ENCODE assay signal across 1 cellular context in genomic region chr11:28105869-28106268, GRCh38.
TF ChIP-seq lines count a peak whose summit lies in the region.

No MANE protein-coding gene starts in this region.

TF ChIP-seq in K562, 482 proteins besides CTCF, POLR2A, EP300 and RAD21 (continued from another document and continues in another):
- TF ChIP-seq, protein P1, sequence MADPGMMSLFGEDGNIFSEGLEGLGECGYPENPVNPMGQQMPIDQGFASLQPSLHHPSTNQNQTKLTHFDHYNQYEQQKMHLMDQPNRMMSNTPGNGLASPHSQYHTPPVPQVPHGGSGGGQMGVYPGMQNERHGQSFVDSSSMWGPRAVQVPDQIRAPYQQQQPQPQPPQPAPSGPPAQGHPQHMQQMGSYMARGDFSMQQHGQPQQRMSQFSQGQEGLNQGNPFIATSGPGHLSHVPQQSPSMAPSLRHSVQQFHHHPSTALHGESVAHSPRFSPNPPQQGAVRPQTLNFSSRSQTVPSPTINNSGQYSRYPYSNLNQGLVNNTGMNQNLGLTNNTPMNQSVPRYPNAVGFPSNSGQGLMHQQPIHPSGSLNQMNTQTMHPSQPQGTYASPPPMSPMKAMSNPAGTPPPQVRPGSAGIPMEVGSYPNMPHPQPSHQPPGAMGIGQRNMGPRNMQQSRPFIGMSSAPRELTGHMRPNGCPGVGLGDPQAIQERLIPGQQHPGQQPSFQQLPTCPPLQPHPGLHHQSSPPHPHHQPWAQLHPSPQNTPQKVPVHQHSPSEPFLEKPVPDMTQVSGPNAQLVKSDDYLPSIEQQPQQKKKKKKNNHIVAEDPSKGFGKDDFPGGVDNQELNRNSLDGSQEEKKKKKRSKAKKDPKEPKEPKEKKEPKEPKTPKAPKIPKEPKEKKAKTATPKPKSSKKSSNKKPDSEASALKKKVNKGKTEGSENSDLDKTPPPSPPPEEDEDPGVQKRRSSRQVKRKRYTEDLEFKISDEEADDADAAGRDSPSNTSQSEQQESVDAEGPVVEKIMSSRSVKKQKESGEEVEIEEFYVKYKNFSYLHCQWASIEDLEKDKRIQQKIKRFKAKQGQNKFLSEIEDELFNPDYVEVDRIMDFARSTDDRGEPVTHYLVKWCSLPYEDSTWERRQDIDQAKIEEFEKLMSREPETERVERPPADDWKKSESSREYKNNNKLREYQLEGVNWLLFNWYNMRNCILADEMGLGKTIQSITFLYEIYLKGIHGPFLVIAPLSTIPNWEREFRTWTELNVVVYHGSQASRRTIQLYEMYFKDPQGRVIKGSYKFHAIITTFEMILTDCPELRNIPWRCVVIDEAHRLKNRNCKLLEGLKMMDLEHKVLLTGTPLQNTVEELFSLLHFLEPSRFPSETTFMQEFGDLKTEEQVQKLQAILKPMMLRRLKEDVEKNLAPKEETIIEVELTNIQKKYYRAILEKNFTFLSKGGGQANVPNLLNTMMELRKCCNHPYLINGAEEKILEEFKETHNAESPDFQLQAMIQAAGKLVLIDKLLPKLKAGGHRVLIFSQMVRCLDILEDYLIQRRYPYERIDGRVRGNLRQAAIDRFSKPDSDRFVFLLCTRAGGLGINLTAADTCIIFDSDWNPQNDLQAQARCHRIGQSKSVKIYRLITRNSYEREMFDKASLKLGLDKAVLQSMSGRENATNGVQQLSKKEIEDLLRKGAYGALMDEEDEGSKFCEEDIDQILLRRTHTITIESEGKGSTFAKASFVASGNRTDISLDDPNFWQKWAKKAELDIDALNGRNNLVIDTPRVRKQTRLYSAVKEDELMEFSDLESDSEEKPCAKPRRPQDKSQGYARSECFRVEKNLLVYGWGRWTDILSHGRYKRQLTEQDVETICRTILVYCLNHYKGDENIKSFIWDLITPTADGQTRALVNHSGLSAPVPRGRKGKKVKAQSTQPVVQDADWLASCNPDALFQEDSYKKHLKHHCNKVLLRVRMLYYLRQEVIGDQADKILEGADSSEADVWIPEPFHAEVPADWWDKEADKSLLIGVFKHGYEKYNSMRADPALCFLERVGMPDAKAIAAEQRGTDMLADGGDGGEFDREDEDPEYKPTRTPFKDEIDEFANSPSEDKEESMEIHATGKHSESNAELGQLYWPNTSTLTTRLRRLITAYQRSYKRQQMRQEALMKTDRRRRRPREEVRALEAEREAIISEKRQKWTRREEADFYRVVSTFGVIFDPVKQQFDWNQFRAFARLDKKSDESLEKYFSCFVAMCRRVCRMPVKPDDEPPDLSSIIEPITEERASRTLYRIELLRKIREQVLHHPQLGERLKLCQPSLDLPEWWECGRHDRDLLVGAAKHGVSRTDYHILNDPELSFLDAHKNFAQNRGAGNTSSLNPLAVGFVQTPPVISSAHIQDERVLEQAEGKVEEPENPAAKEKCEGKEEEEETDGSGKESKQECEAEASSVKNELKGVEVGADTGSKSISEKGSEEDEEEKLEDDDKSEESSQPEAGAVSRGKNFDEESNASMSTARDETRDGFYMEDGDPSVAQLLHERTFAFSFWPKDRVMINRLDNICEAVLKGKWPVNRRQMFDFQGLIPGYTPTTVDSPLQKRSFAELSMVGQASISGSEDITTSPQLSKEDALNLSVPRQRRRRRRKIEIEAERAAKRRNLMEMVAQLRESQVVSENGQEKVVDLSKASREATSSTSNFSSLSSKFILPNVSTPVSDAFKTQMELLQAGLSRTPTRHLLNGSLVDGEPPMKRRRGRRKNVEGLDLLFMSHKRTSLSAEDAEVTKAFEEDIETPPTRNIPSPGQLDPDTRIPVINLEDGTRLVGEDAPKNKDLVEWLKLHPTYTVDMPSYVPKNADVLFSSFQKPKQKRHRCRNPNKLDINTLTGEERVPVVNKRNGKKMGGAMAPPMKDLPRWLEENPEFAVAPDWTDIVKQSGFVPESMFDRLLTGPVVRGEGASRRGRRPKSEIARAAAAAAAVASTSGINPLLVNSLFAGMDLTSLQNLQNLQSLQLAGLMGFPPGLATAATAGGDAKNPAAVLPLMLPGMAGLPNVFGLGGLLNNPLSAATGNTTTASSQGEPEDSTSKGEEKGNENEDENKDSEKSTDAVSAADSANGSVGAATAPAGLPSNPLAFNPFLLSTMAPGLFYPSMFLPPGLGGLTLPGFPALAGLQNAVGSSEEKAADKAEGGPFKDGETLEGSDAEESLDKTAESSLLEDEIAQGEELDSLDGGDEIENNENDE (IDR thresholded peaks at IDR 0.05; ENCODE audit: low read depth, low read length), result no peak
- TF ChIP-seq, protein P2, sequence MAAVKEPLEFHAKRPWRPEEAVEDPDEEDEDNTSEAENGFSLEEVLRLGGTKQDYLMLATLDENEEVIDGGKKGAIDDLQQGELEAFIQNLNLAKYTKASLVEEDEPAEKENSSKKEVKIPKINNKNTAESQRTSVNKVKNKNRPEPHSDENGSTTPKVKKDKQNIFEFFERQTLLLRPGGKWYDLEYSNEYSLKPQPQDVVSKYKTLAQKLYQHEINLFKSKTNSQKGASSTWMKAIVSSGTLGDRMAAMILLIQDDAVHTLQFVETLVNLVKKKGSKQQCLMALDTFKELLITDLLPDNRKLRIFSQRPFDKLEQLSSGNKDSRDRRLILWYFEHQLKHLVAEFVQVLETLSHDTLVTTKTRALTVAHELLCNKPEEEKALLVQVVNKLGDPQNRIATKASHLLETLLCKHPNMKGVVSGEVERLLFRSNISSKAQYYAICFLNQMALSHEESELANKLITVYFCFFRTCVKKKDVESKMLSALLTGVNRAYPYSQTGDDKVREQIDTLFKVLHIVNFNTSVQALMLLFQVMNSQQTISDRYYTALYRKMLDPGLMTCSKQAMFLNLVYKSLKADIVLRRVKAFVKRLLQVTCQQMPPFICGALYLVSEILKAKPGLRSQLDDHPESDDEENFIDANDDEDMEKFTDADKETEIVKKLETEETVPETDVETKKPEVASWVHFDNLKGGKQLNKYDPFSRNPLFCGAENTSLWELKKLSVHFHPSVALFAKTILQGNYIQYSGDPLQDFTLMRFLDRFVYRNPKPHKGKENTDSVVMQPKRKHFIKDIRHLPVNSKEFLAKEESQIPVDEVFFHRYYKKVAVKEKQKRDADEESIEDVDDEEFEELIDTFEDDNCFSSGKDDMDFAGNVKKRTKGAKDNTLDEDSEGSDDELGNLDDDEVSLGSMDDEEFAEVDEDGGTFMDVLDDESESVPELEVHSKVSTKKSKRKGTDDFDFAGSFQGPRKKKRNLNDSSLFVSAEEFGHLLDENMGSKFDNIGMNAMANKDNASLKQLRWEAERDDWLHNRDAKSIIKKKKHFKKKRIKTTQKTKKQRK (IDR thresholded peaks at IDR 0.05; ENCODE audit: borderline replicate concordance, low read depth, low read length), result no peak
- no peak for TF ChIP-seq ZNF764 (CRISPR knock-in tag; IDR thresholded peaks at IDR 0.05; ENCODE audit: low read depth)
- TF ChIP-seq FOXJ3 (CRISPR knock-in tag; IDR thresholded peaks at IDR 0.05), result no peak
- peak; percentile 84 for TF ChIP-seq TFE3 (CRISPR knock-in tag; IDR thresholded peaks at IDR 0.05)
- TF ChIP-seq ARID3A (IDR thresholded peaks at IDR 0.05; ENCODE audit: borderline replicate concordance, low read depth, low read length), result peak; percentile 52; the same call in 1 of the 2 replicates
- no peak for TF ChIP-seq ZBTB17 (CRISPR knock-in tag; IDR thresholded peaks at IDR 0.05)
- TF ChIP-seq CREB1 (IDR thresholded peaks at IDR 0.05), result no peak
- TF ChIP-seq CREB1 (CRISPR knock-in tag; IDR thresholded peaks at IDR 0.05), result no peak
- no peak for TF ChIP-seq UBTF (IDR thresholded peaks at IDR 0.05; ENCODE audit: borderline replicate concordance in 1 of 2, low read depth in 2 of 2, low read length in 2 of 2)
- no peak for TF ChIP-seq SMC3 (conservative IDR thresholded peaks at IDR 0.05; ENCODE audit: insufficient read depth, low read depth, low read length)
- no peak for TF ChIP-seq CTBP1 (IDR thresholded peaks at IDR 0.05; ENCODE audit: borderline replicate concordance)
- TF ChIP-seq ZNF23 (CRISPR knock-in tag; IDR thresholded peaks at IDR 0.05), result no peak
- TF ChIP-seq ATF1 (CRISPR knock-in tag; IDR thresholded peaks at IDR 0.05), result no peak
- 0 out of 2 replicates have a peak, but pooled peaks have one; percentile 18 for TF ChIP-seq ATF1 (tag; IDR thresholded peaks at IDR 0.05)
- TF ChIP-seq ZSCAN32 (CRISPR knock-in tag; IDR thresholded peaks at IDR 0.05), result no peak
- no peak for TF ChIP-seq CEBPG (CRISPR knock-in tag; IDR thresholded peaks at IDR 0.05)
- TF ChIP-seq CEBPG (tag; conservative IDR thresholded peaks at IDR 0.05 in 1 of 2, IDR thresholded peaks at IDR 0.05 in 1 of 2), result peak; percentile 66 to 70
- no peak for TF ChIP-seq SP1 (CRISPR knock-in tag; IDR thresholded peaks at IDR 0.05)
- TF ChIP-seq PTBP1 (IDR thresholded peaks at IDR 0.05; ENCODE audit: low read depth, low read length), result no peak
- no peak for TF ChIP-seq PCBP2 (IDR thresholded peaks at IDR 0.05; ENCODE audit: low read depth, low read length, poor library complexity, severe bottlenecking)
- TF ChIP-seq ZNF41 (CRISPR knock-in tag; conservative IDR thresholded peaks at IDR 0.05), result no peak
- no peak for TF ChIP-seq NCOA2 (IDR thresholded peaks at IDR 0.05; ENCODE audit: partially characterized antibody in 2 of 2)
- TF ChIP-seq ZNF436 (CRISPR knock-in tag; IDR thresholded peaks at IDR 0.05), result no peak
- TF ChIP-seq HNRNPH1 (optimal IDR thresholded peaks at IDR 0.05; ENCODE audit: low read depth, low read length), result no peak
- 0 out of 2 replicates have a peak, but pooled peaks have one; percentile 5 for TF ChIP-seq EP400 (IDR thresholded peaks at IDR 0.05)
- TF ChIP-seq KDM5B (IDR thresholded peaks at IDR 0.05; ENCODE audit: insufficient replicate concordance, low read depth, low read length), result no peak
- TF ChIP-seq, protein P3, sequence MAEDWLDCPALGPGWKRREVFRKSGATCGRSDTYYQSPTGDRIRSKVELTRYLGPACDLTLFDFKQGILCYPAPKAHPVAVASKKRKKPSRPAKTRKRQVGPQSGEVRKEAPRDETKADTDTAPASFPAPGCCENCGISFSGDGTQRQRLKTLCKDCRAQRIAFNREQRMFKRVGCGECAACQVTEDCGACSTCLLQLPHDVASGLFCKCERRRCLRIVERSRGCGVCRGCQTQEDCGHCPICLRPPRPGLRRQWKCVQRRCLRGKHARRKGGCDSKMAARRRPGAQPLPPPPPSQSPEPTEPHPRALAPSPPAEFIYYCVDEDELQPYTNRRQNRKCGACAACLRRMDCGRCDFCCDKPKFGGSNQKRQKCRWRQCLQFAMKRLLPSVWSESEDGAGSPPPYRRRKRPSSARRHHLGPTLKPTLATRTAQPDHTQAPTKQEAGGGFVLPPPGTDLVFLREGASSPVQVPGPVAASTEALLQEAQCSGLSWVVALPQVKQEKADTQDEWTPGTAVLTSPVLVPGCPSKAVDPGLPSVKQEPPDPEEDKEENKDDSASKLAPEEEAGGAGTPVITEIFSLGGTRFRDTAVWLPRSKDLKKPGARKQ (CRISPR knock-in tag; IDR thresholded peaks at IDR 0.05), result no peak
- TF ChIP-seq DDX20 (tag; IDR thresholded peaks at IDR 0.05; ENCODE audit: low read depth), result no peak
- TF ChIP-seq, protein P4, sequence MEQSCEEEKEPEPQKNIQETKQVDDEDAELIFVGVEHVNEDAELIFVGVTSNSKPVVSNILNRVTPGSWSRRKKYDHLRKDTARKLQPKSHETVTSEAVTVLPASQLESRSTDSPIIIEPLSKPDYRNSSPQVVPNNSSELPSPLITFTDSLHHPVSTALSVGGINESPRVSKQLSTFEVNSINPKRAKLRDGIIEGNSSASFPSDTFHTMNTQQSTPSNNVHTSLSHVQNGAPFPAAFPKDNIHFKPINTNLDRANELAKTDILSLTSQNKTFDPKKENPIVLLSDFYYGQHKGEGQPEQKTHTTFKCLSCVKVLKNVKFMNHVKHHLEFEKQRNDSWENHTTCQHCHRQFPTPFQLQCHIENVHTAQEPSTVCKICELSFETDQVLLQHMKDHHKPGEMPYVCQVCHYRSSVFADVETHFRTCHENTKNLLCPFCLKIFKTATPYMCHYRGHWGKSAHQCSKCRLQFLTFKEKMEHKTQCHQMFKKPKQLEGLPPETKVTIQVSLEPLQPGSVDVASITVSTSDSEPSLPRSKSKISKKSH (CRISPR knock-in tag; IDR thresholded peaks at IDR 0.05), result no peak
- no peak for TF ChIP-seq SIN3A (IDR thresholded peaks at IDR 0.05; ENCODE audit: borderline replicate concordance in 2 of 2, control insufficient read depth in 1 of 2, low read depth in 2 of 2, low read length in 2 of 2)
- no peak for TF ChIP-seq KDM1A (IDR thresholded peaks at IDR 0.05)
- no peak for TF ChIP-seq ZNF551 (CRISPR knock-in tag; IDR thresholded peaks at IDR 0.05)
- no peak for TF ChIP-seq ZNF707 (CRISPR knock-in tag; conservative IDR thresholded peaks at IDR 0.05)
- no peak for TF ChIP-seq CBX3 (IDR thresholded peaks at IDR 0.05; ENCODE audit: borderline replicate concordance in 1 of 2, low read length in 2 of 2)
